ENCODE assay signal across 1 cellular context in the genomic region with DNA sequence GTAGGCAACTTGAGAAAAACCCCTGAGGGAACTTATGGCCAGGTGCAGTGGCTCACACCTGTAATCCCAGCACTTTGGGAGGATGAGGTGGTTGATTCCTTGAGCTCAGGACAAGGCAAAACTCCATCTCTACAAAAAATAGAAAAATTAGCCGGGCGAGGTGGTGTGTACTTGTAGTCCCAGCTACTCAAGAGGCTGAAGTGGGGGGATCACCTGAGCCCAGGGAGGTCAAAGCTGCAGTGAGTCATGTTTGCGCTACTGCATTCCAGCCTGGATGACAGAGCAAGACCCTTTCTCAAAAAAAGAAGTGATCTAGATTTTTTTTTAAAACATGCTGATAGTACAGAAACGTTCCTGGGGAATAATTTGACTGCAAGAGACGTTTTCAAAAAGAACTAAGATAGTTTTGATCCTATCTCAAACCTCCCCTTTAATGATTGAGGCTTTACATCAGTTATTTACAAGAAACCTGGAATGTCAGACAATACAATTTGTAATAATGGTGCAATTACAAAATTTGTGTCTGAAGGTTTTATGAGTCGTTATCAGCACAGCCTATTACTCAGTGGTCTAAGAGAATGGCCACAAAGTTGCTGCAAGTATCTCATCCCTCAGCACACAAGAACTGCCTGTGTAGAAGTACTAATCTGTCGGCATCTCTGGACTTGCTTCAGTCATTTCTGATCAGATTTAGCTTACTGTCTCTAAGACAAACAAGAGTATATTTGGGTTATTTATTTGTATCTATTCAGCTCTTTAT.
TF ChIP-seq lines count a peak whose summit lies in the region.

No MANE protein-coding gene starts in this region.

TF ChIP-seq in IMR-90, 13 proteins besides CTCF, POLR2A, EP300 and RAD21 (continued from another document):
- TF ChIP-seq USF2 (IDR thresholded peaks at IDR 0.05; ENCODE audit: low read depth, low read length): no peak
- TF ChIP-seq FOS (IDR thresholded peaks at IDR 0.05; ENCODE audit: low read depth, low read length): no peak
- TF ChIP-seq ELK1 (IDR thresholded peaks at IDR 0.05; ENCODE audit: borderline replicate concordance, low read depth, low read length): no peak
TF ChIP-seq in IMR-90: peak in this region for 0.
